Comparison of ENCODE assay signal across 1 cellular context in genomic region chr15:55357774-55358173, GRCh38.
TF ChIP-seq lines count a peak whose summit lies in the region.

No MANE protein-coding gene starts in this region.

TF ChIP-seq in endothelial cell of umbilical vein, 7 proteins besides CTCF, POLR2A, EP300 and RAD21 (continued from another document):
- peak; percentile 59 for TF ChIP-seq FOS (IDR thresholded peaks at IDR 0.05; ENCODE audit: borderline replicate concordance, insufficient read depth, low read length)
- TF ChIP-seq GATA2 (IDR thresholded peaks at IDR 0.05; ENCODE audit: insufficient read depth, insufficient read length, low read depth, low read length) = peak; percentile 77
